ENCODE assay signal across 15 cellular contexts in genomic region chr11:38169286-38169685, GRCh38.
DNase-seq lines count a peak whose midpoint lies in the region; ATAC-seq, FAIRE-seq and TF ChIP-seq lines count a peak whose summit lies in the region.
"Had no signal": no experiment of that assay in that cellular context is flagged by ENCODE, and none has a peak within 500 bp of the region (broad histone marks: within the 10 kb centered on the region; RNA-seq: fewer than 3 reads in every experiment).

No MANE protein-coding gene starts in this region.

- no peak for ATAC-seq in HG03520 (IDR thresholded peaks at IDR 0.05; ENCODE audit: unreplicated experiment)
- no peak for ATAC-seq in GM21367 (IDR thresholded peaks at IDR 0.05; ENCODE audit: unreplicated experiment)
- no peak for ATAC-seq in HG03460 (IDR thresholded peaks at IDR 0.05; ENCODE audit: unreplicated experiment)
- ATAC-seq: activated CD4-positive, alpha-beta T cell treated with anti-CD3 and anti-CD28 coated beads for 36 hours; activated T-cell treated with anti-CD3 and anti-CD28 coated beads, Interleukin-2, amount 50 U/mL, for 4 hours had no signal

- H3K27ac ChIP-seq in breast epithelium (no peak overlapping the region), astrocyte (ENCODE audit: low read depth, low read length) (peak overlapping the region; percentile 43), hepatocyte (no peak overlapping the region)
- H3K27ac ChIP-seq: parathyroid adenoma, transverse colon had no signal

- CTCF ChIA-PET in MCF 10A (lab: Yijun Ruan, JAX) = interaction anchor here (0.6 kb wide), 1 partner anchor 202 kb away, joined by 3 read pairs; no protein-coding TSS in a partner anchor

- DNase-seq in MCF 10A (ENCODE audit: unreplicated experiment) (peak; percentile 69), breast epithelium (ENCODE audit: low spot score in 2 of 2) (no peak), astrocyte (ENCODE audit: low read depth) (peak; percentile 76), hepatocyte (ENCODE audit: low spot score) (peak; percentile 6), OCI-M1 (lab: John Stamatoyannopoulos, UW) (no peak)
- DNase-seq: activated CD4-positive, alpha-beta T cell treated with anti-CD3 and anti-CD28 coated beads for 36 hours; activated T-cell treated with anti-CD3 and anti-CD28 coated beads, Interleukin-2, amount 50 U/mL, for 4 hours; Kasumi-1; transverse colon had no signal

- H3K9me2 ChIP-seq in hepatocyte (replicated peaks; ENCODE audit: insufficient read depth) = no peaks in the 10 kb centered on the region

- intact Hi-C loops in MCF 10A (cut with micrococcal nuclease) (no loop called here), breast epithelium (cut with DNase I; ENCODE audit: low total_unique reads) (no loop called here)

- H3K4me3 ChIP-seq in breast epithelium (no peak overlapping the region), astrocyte (ENCODE audit: insufficient read depth, low read depth, low read length) (no peak overlapping the region), hepatocyte (no peak overlapping the region)
- H3K4me3 ChIP-seq: transverse colon had no signal

- WGBS in hepatocyte (ENCODE audit: low lambda C conversion rate, missing lambda C conversion rate) = 25% methylated on average over 1 of the region's 1 CpG

- no peak for FAIRE-seq in astrocyte (lab: Jason Lieb, UNC)
- FAIRE-seq: endometrium had no signal

- TF ChIP-seq POLR2A in breast epithelium (IDR thresholded peaks at IDR 0.05) = no peak

- H3K4me1 Mint-ChIP-seq in MCF 10A (ENCODE audit: insufficient read depth, unreplicated experiment) = peaks cover 10% of the 10 kb centered on the region
- H3K4me1 Mint-ChIP-seq in astrocyte (ENCODE audit: low read depth, unreplicated experiment) = peaks cover 13% of the 10 kb centered on the region
- H3K4me1 Mint-ChIP-seq: activated CD4-positive, alpha-beta T cell treated with anti-CD3 and anti-CD28 coated beads for 36 hours had no signal

- H3K9ac ChIP-seq in astrocyte (ENCODE audit: low read length) = no peak overlapping the region
- H3K9ac ChIP-seq: parathyroid adenoma had no signal

- H3K36me3 ChIP-seq in breast epithelium (no peaks in the 10 kb centered on the region), astrocyte (ENCODE audit: insufficient read depth, low read length) (no peaks in the 10 kb centered on the region), hepatocyte (replicated peaks; ENCODE audit: insufficient read depth, low read depth) (no peaks in the 10 kb centered on the region)
- H3K36me3 ChIP-seq: transverse colon had no signal

- H3K9me3 ChIP-seq in breast epithelium (no peaks in the 10 kb centered on the region), astrocyte (ENCODE audit: insufficient read depth, low read depth, low read length) (no peaks in the 10 kb centered on the region), hepatocyte (ENCODE audit: low read depth) (no peaks in the 10 kb centered on the region)
- H3K9me3 ChIP-seq: transverse colon had no signal

- H3K9me3 Mint-ChIP-seq in MCF 10A (ENCODE audit: unreplicated experiment) (peaks cover 5% of the 10 kb centered on the region), astrocyte (ENCODE audit: unreplicated experiment) (peaks cover 6% of the 10 kb centered on the region)

- H3K4me1 ChIP-seq in breast epithelium = no peaks in the 10 kb centered on the region
- H3K4me1 ChIP-seq in astrocyte (ENCODE audit: insufficient read depth, low read length) = peaks cover 14% of the 10 kb centered on the region
- peaks cover 5% of the 10 kb centered on the region for H3K4me1 ChIP-seq in hepatocyte (ENCODE audit: insufficient read depth)
- H3K4me1 ChIP-seq: parathyroid adenoma, transverse colon had no signal

- POLR2A ChIA-PET in MCF 10A (lab: Yijun Ruan, JAX) = interaction anchor here (0.8 to 1.4 kb wide), 3 partner anchors 9 to 13 kb away, joined by 4 to 6 read pairs (median 5); no protein-coding TSS in a partner anchor

- H3K36me3 Mint-ChIP-seq in MCF 10A (ENCODE audit: insufficient read depth, unreplicated experiment) (peaks cover 6% of the 10 kb centered on the region), astrocyte (ENCODE audit: low read depth, unreplicated experiment) (no peaks in the 10 kb centered on the region)

- H3K27ac Mint-ChIP-seq in MCF 10A (ENCODE audit: low read depth, unreplicated experiment) = no peak overlapping the region
- no peak overlapping the region for H3K27ac Mint-ChIP-seq in astrocyte (ENCODE audit: unreplicated experiment)
- H3K27ac Mint-ChIP-seq: activated CD4-positive, alpha-beta T cell treated with anti-CD3 and anti-CD28 coated beads for 36 hours; mesothelial cell of epicardium had no signal

- H3K27me3 ChIP-seq in breast epithelium (no peaks in the 10 kb centered on the region), astrocyte (ENCODE audit: insufficient read depth, low read length) (no peaks in the 10 kb centered on the region), hepatocyte (no peaks in the 10 kb centered on the region)
- H3K27me3 ChIP-seq: transverse colon had no signal

- H2AFZ ChIP-seq in astrocyte (ENCODE audit: low read depth, low read length) = no peak overlapping the region
- no peak overlapping the region for H2AFZ ChIP-seq in hepatocyte
- H2AFZ ChIP-seq: parathyroid adenoma had no signal

- H3K79me2 ChIP-seq in astrocyte (ENCODE audit: insufficient read depth, low read length) (no peaks in the 10 kb centered on the region), hepatocyte (no peaks in the 10 kb centered on the region)
- H3K79me2 ChIP-seq: parathyroid adenoma had no signal

- TF ChIP-seq CTCF in MCF 10A (IDR thresholded peaks at IDR 0.05; ENCODE audit: unreplicated experiment) (no peak), breast epithelium (IDR thresholded peaks at IDR 0.05) (no peak), astrocyte (IDR thresholded peaks at IDR 0.05; ENCODE audit: insufficient read depth, low read depth, low read length) (no peak), hepatocyte (IDR thresholded peaks at IDR 0.05; ENCODE audit: poor library complexity) (no peak)

- H4K20me1 ChIP-seq in astrocyte (ENCODE audit: insufficient read depth, low read length) (no peaks in the 10 kb centered on the region), hepatocyte (ENCODE audit: insufficient read depth, poor library complexity, severe bottlenecking) (no peaks in the 10 kb centered on the region)

- no TSS peak for BruUV-seq in MCF 10A (replicated peaks; lab: Mats Ljungman, UMichigan)

- H3K27me3 Mint-ChIP-seq in MCF 10A (ENCODE audit: insufficient read depth, unreplicated experiment) (no peaks in the 10 kb centered on the region), astrocyte (ENCODE audit: low read depth, unreplicated experiment) (no peaks in the 10 kb centered on the region)
- H3K27me3 Mint-ChIP-seq: activated CD4-positive, alpha-beta T cell treated with anti-CD3 and anti-CD28 coated beads for 36 hours had no signal

- H3K4me3 Mint-ChIP-seq in MCF 10A (ENCODE audit: unreplicated experiment) (no peak overlapping the region), astrocyte (ENCODE audit: unreplicated experiment) (no peak overlapping the region)
- H3K4me3 Mint-ChIP-seq: activated CD4-positive, alpha-beta T cell treated with anti-CD3 and anti-CD28 coated beads for 36 hours; activated T-cell treated with anti-CD3 and anti-CD28 coated beads, Interleukin-2, amount 50 U/mL, for 4 hours; mesothelial cell of epicardium had no signal

- H3K4me2 ChIP-seq in astrocyte (ENCODE audit: low read length) = peak overlapping the region; percentile 21
- H3K4me2 ChIP-seq in hepatocyte = no peak overlapping the region

Comparison
In these comparisons a context has a peak if more than half of its experiments do, and no peak if none do; other contexts are left out.
1. DNase-seq: peak in MCF 10A (single experiment), astrocyte (single experiment) and hepatocyte (single experiment); none in breast epithelium (0 of 2) and OCI-M1 (single experiment).